ENCODE assay signal across 1 cellular context in the genomic region with DNA sequence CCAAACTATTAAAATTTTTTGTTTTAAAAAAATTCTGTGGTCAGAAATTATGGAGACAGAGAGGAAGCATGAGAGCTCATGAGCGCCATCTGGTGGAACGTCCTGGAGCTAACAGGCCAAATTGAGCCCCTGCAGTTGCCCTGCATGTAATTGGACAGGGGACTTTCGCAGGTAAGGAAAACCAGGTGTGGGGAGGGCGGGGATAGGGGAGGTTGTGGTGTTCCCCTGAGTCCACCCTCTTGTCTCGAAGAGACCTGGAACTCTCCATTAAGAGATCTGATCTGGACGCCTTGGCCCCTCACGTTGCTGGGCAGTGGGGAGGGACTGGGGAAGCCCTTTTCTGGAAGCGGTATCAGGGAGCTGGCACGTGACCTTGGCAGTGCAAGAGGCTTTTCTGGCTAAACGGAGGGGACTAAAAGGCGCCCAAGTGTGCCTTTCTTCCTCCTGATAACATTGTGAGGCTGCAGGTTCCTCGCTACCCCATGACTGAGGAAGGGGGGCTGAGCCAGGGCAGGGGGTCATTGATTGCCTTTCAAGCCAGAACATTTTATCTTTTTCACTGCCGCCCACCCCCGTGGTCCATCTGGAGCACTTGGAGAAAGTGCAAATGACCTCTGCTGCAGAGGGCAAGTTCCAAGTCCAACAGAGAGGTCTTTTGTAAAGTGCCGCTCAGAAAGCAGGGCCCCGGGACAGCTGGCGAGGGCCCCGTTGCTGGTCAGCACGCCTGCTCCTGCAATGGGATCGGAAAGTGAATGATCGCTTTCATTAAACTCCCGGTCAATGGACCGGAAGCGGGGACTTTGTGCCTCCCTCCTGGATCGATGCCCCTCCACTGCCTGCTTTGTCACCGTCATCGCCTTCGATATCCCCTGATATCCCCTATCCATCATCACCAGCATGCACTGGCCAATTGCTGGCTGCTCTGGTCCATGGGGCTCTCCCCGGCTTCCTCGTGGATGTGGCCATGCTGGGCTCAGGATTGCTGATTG.
TF ChIP-seq lines count a peak whose summit lies in the region.

No MANE protein-coding gene starts in this region.

TF ChIP-seq in SK-N-SH treated with all-trans-retinoic acid at 6 μM for 48 hours, 23 proteins besides CTCF, POLR2A, EP300 and RAD21 (continued from another document):
- TF ChIP-seq, protein P1, sequence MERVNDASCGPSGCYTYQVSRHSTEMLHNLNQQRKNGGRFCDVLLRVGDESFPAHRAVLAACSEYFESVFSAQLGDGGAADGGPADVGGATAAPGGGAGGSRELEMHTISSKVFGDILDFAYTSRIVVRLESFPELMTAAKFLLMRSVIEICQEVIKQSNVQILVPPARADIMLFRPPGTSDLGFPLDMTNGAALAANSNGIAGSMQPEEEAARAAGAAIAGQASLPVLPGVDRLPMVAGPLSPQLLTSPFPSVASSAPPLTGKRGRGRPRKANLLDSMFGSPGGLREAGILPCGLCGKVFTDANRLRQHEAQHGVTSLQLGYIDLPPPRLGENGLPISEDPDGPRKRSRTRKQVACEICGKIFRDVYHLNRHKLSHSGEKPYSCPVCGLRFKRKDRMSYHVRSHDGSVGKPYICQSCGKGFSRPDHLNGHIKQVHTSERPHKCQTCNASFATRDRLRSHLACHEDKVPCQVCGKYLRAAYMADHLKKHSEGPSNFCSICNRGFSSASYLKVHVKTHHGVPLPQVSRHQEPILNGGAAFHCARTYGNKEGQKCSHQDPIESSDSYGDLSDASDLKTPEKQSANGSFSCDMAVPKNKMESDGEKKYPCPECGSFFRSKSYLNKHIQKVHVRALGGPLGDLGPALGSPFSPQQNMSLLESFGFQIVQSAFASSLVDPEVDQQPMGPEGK (CRISPR knock-in tag; IDR thresholded peaks at IDR 0.05; ENCODE audit: borderline replicate concordance): no peak
